In genomic region chr12:79691299-79692248, GRCh38 we compare ENCODE assay signal across 8 cellular contexts. TPM values are rescaled to one million over a fixed set of nuclear protein-coding genes. Genes with fewer than 3 reads are reported as not detected.
DNase-seq lines count a peak whose midpoint lies in the region; ATAC-seq and TF ChIP-seq lines count a peak whose summit lies in the region.

No MANE protein-coding gene starts in this region.

- no peak overlapping the region for H3K27ac ChIP-seq in BLaER1
- H3K27ac ChIP-seq in neural progenitor cell, result peak overlapping the region; percentile 91

- peaks cover 50% of the 10 kb centered on the region for H3K27me3 ChIP-seq in BLaER1
- no peaks in the 10 kb centered on the region for H3K27me3 ChIP-seq in neural progenitor cell

- peaks cover 38% of the 10 kb centered on the region for H3K79me2 ChIP-seq in neural progenitor cell (ENCODE audit: low read depth)

- H3K36me3 Mint-ChIP-seq in T-helper 17 cell (ENCODE audit: low read depth), result peaks cover 7% of the 10 kb centered on the region
- H3K36me3 Mint-ChIP-seq in neural progenitor cell, result no peaks in the 10 kb centered on the region

- H3K9ac ChIP-seq in BLaER1 (peak overlapping the region; percentile 34; the same call in 1 of the 2 replicates), neural progenitor cell (peak overlapping the region; percentile 43)

- H4K20me1 ChIP-seq in BLaER1, result peaks cover 27% of the 10 kb centered on the region
- H4K20me1 ChIP-seq in neural progenitor cell (ENCODE audit: low read depth), result peaks cover 23% of the 10 kb centered on the region

- ATAC-seq in T-helper 17 cell (no peak), HG03378 (IDR thresholded peaks at IDR 0.05; ENCODE audit: unreplicated experiment) (no peak), HG02852 (IDR thresholded peaks at IDR 0.05; ENCODE audit: unreplicated experiment) (no peak), HG03280 (IDR thresholded peaks at IDR 0.05; ENCODE audit: unreplicated experiment) (no peak)

- H3K9me3 Mint-ChIP-seq in neural progenitor cell, result peaks cover 2% of the 10 kb centered on the region

- H3K36me3 ChIP-seq in BLaER1 (no peaks in the 10 kb centered on the region), neural progenitor cell (no peaks in the 10 kb centered on the region)

- peak overlapping the region; percentile 98 for H3K4me3 ChIP-seq in BLaER1
- H3K4me3 ChIP-seq in HFF-Myc (replicated peaks; ENCODE audit: low read depth, low read length), result peak overlapping the region; percentile 83
- H3K4me3 ChIP-seq in neural progenitor cell, result peak overlapping the region; percentile 94

- TF ChIP-seq CTCF in HFF-Myc (IDR thresholded peaks at IDR 0.05; ENCODE audit: low read depth, low read length, missing control alignments) (no peak), neural progenitor cell (IDR thresholded peaks at IDR 0.05) (no peak)

- H3K9me3 ChIP-seq in BLaER1, result no peaks in the 10 kb centered on the region
- no peaks in the 10 kb centered on the region for H3K9me3 ChIP-seq in T-helper 17 cell (ENCODE audit: control insufficient read depth, low read length, poor library complexity, severe bottlenecking)
- H3K9me3 ChIP-seq in neural progenitor cell (ENCODE audit: low read depth), result no peaks in the 10 kb centered on the region

- H3F3A ChIP-seq in neural progenitor cell (ENCODE audit: low read depth), result peaks cover 43% of the 10 kb centered on the region

- H3K4me3 Mint-ChIP-seq in T-helper 17 cell (peak overlapping the region; percentile 87), neural progenitor cell (peak overlapping the region; percentile 96)

- H3K27me3 Mint-ChIP-seq in T-helper 17 cell (peaks cover 49% of the 10 kb centered on the region), neural progenitor cell (ENCODE audit: insufficient read depth, low read depth) (peaks cover 2% of the 10 kb centered on the region)

- H3K4me2 ChIP-seq in BLaER1, result peak overlapping the region; percentile 88
- peak overlapping the region; percentile 92 for H3K4me2 ChIP-seq in neural progenitor cell

- peak; percentile 53 for DNase-seq in HFF-Myc (ENCODE audit: extremely low read depth, low read depth)
- DNase-seq in T-helper 17 cell, result no peak
- DNase-seq in fibroblast of peridontal ligament (ENCODE audit: extremely low read depth), result peak; percentile 81
- no peak for DNase-seq in neural progenitor cell (ENCODE audit: low spot score)

- peak overlapping the region; percentile 91 for H2AFZ ChIP-seq in neural progenitor cell (replicated peaks)

- no peak overlapping the region for H3K27ac Mint-ChIP-seq in T-helper 17 cell
- no peak overlapping the region for H3K27ac Mint-ChIP-seq in neural progenitor cell

- H3K4me1 Mint-ChIP-seq in T-helper 17 cell (peaks cover 12% of the 10 kb centered on the region), neural progenitor cell (peaks cover 30% of the 10 kb centered on the region)

- H3K4me1 ChIP-seq in BLaER1 (peaks cover 22% of the 10 kb centered on the region), neural progenitor cell (peaks cover 27% of the 10 kb centered on the region)

RNA-seq across cellular contexts. Expression of gene PAWR, which starts 0.8 kb away (rescaled TPM):
- 1 to 10 TPM; 4.3 to 6.7 TPM for total RNA-seq in T-helper 17 cell
- total RNA-seq in neural progenitor cell (ENCODE audit: low replicate concordance), result 80.6 and 103 TPM in 2 replicates

Comparison
In these comparisons a context has a peak if more than half of its experiments do, and no peak if none do; other contexts are left out.
1. DNase-seq: peak in HFF-Myc (single experiment) and fibroblast of peridontal ligament (single experiment); none in T-helper 17 cell (0 of 3) and neural progenitor cell (single experiment).
2. RNA of gene PAWR, which starts 0.8 kb away (total RNA-seq): 80.6 to 103 TPM in neural progenitor cell; 4.3 to 6.7 TPM in T-helper 17 cell; every median in the first group is over 10 times any median in the second.
3. Peak in every context shown above with its lines, with median percentiles within 50 percentile points of each other: H3K4me3 ChIP-seq.